In genomic region chr15:90957105-90957790, GRCh38 we compare ENCODE assay signal across 7 cellular contexts. TPM values are rescaled to one million over a fixed set of nuclear protein-coding genes. Genes with fewer than 3 reads are reported as not detected.
DNase-seq lines count a peak whose midpoint lies in the region; TF ChIP-seq lines count a peak whose summit lies in the region.

No MANE protein-coding gene starts in this region.

- intact Hi-C loops in adrenal gland (cut with DNase I): loop anchor here (5.0 to 10.0 kb wide), 3 partner anchors 40 to 80 kb away; no protein-coding TSS in a partner anchor

- peak overlapping the region; percentile 90 for H3K4me3 Mint-ChIP-seq in HFFc6

- TF ChIP-seq POLR2A in adrenal gland (IDR thresholded peaks at IDR 0.05): no peak

- H3K4me3 ChIP-seq in adrenal gland (peak overlapping the region in 3 of 4 donors; percentile 41 to 74 (median 67)), iPS DF 6.9 (ENCODE audit: low read length) (peak overlapping the region; percentile 69; the same call in 1 of the 2 replicates), skeletal muscle cell (ENCODE audit: low read depth, low read length) (peak overlapping the region; percentile 61)

- H3K36me3 Mint-ChIP-seq in HFFc6 (ENCODE audit: low read depth): peaks cover 34% of the 10 kb centered on the region

- H3K27ac Mint-ChIP-seq in HFFc6: peak overlapping the region; percentile 77

- H3K27me3 ChIP-seq in adrenal gland: no peaks in the 10 kb centered on the region
- H3K27me3 ChIP-seq in iPS DF 6.9 (ENCODE audit: control insufficient read depth, insufficient read depth, low read length): no peaks in the 10 kb centered on the region

- H3K27me3 Mint-ChIP-seq in HFFc6 (ENCODE audit: insufficient read depth): peaks cover 9% of the 10 kb centered on the region

- H3K9me3 Mint-ChIP-seq in HFFc6: no peaks in the 10 kb centered on the region

- H3K36me3 ChIP-seq in adrenal gland (replicated peaks in 1 of 2): peaks cover 0 to 33% of the 10 kb centered on the region in 2 donors
- peaks cover 12% of the 10 kb centered on the region for H3K36me3 ChIP-seq in iPS DF 6.9 (ENCODE audit: control insufficient read depth, insufficient read depth, low read length)

- H3K27ac ChIP-seq in adrenal gland: peak overlapping the region in 4 of 5 donors; percentile 34 to 72 (median 66)
- no peak overlapping the region for H3K27ac ChIP-seq in iPS DF 6.9 (ENCODE audit: low read length)

- peaks cover 27% of the 10 kb centered on the region for H3K4me1 Mint-ChIP-seq in HFFc6 (ENCODE audit: low read depth)

- DNase-seq in HFFc6 (peak; percentile 53), adrenal gland (peak in 5 of 7 donors; percentile 24 to 39 (median 35)), iPS DF 6.9 (ENCODE audit: low read depth, low spot score) (no peak), skeletal muscle cell (ENCODE audit: low read depth) (no peak), SHP77 treated with DMSO at 0.1 percent for 48 hours (lab: John Stamatoyannopoulos, UW) (no peak), 8988T (no peak), hippocampal formation (lab: John Stamatoyannopoulos, UW) (no peak)

- 15 to 54% (median 25%) methylated on average over 17 to 58 of the region's 58 CpGs for WGBS in adrenal gland, 4 donors
- WGBS in iPS DF 6.9 (ENCODE audit: insufficient coverage, insufficient read length): no CpG with 5 or more reads among the region's 58 CpGs

- H3K4me1 ChIP-seq in adrenal gland (replicated peaks in 1 of 2) (peaks cover 19 to 25% of the 10 kb centered on the region in 2 donors), iPS DF 6.9 (ENCODE audit: control insufficient read depth, insufficient read depth, low read length) (peaks cover 6% of the 10 kb centered on the region)

- H3K9me3 ChIP-seq in adrenal gland (replicated peaks in 1 of 3): no peaks in the 10 kb centered on the region
- no peaks in the 10 kb centered on the region for H3K9me3 ChIP-seq in iPS DF 6.9 (ENCODE audit: control insufficient read depth, insufficient read depth, low read length)

- TF ChIP-seq CTCF in HFFc6 (IDR thresholded peaks at IDR 0.05) (no peak), adrenal gland (IDR thresholded peaks at IDR 0.05) (no peak)

RNA-seq across cellular contexts. Expression of gene RCCD1, which starts 2.6 kb away (rescaled TPM):
- total RNA-seq in HFFc6 (2021; fragmentation: NEBNext Ultra II Directional; extraction: Animal tissue kit (Norgen Biotek cat#: 25700)): 10 to 100 TPM; 13.7 to 16.4 (median 14.2) TPM
- 10 to 100 TPM in 7 of 8 donors, 1 to 10 TPM in 1; 8.1 to 38.7 (median 19.7) TPM for total RNA-seq in adrenal gland
- polyA plus RNA-seq in adrenal gland: 10 to 100 TPM in 2 of 3 donors, 1 to 10 TPM in 1; 7.7 to 17.4 (median 13.5) TPM

RNA-seq across cellular contexts. Expression of gene UNC45A, which starts 22.2 kb away (rescaled TPM):
- total RNA-seq in HFFc6 (2021; fragmentation: NEBNext Ultra II Directional; extraction: Animal tissue kit (Norgen Biotek cat#: 25700)): 10 to 100 TPM; 65.3 to 77.5 (median 72.1) TPM
- total RNA-seq in adrenal gland: 100 to 1,000 TPM in 1 of 8 donors, 10 to 100 TPM in 7; 32.2 to 114 (median 54.2) TPM
- polyA plus RNA-seq in adrenal gland: 10 to 100 TPM; 28.1 to 82.1 (median 71.1) TPM

RNA-seq across cellular contexts. Expression of gene HDDC3, which starts 24.9 kb away (rescaled TPM):
- total RNA-seq in HFFc6 (2021; fragmentation: NEBNext Ultra II Directional; extraction: Animal tissue kit (Norgen Biotek cat#: 25700)): 10 to 100 TPM; 11.2 to 15.7 (median 13.5) TPM
- 10 to 100 TPM; 14.6 to 40.2 (median 25.0) TPM for total RNA-seq in adrenal gland
- 10 to 100 TPM; 19.9 to 31.5 (median 30.4) TPM for polyA plus RNA-seq in adrenal gland

RNA-seq across cellular contexts. Expression of gene PRC1, which starts 37.1 kb away (rescaled TPM):
- total RNA-seq in HFFc6 (2021; fragmentation: NEBNext Ultra II Directional; extraction: Animal tissue kit (Norgen Biotek cat#: 25700)): 100 to 1,000 TPM in 5 of 6 experiments, 10 to 100 TPM in 1; 85.5 to 210 (median 189) TPM
- total RNA-seq in adrenal gland: 10 to 100 TPM in 2 of 8 donors, 1 to 10 TPM in 6; 5.4 to 36.8 (median 6.6) TPM
- polyA plus RNA-seq in adrenal gland: 1 to 10 TPM; 4.7 to 9.0 (median 6.1) TPM

RNA-seq across cellular contexts. Expression of gene MAN2A2, which starts 54.1 kb away (rescaled TPM):
- total RNA-seq in HFFc6 (2021; fragmentation: NEBNext Ultra II Directional; extraction: Animal tissue kit (Norgen Biotek cat#: 25700)): 10 to 100 TPM; 15.8 to 26.9 (median 23.4) TPM
- total RNA-seq in adrenal gland: 10 to 100 TPM; 52.3 to 94.6 (median 68.5) TPM
- 10 to 100 TPM; 26.5 to 83.3 (median 46.2) TPM for polyA plus RNA-seq in adrenal gland

Comparison
In these comparisons a context has a peak if more than half of its experiments do, and no peak if none do; other contexts are left out.
1. DNase-seq: peak in HFFc6 (single experiment) and adrenal gland (5 of 7); none in iPS DF 6.9 (single experiment), skeletal muscle cell (single experiment), SHP77 treated with DMSO at 0.1 percent for 48 hours (single experiment), 8988T (single experiment) and hippocampal formation (0 of 2).
2. Peak in every context shown above with its lines, with median percentiles within 50 percentile points of each other: H3K4me3 ChIP-seq.